14 cellular contexts compared by ENCODE assay signal in the genomic region with DNA sequence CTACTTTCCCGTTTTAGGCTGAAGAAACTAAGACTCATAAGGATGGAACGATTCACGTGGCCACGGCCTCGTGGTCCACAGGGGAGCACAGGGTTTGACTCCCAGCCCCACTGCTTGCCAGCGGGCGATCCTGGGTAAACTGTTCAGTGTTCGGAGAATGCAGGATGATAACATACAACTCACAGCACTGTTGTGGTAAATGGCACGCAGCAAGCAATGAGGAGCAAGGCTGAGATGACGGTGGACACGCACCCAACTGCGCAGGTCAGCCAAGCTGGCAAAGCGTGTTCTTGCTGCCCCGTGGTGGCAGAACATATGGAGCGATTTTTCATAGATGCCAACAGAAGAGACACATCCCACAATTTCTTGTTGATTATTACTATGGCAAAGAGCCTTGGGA.
DNase-seq lines count a peak whose midpoint lies in the region; ATAC-seq and TF ChIP-seq lines count a peak whose summit lies in the region.
"Had no signal": no experiment of that assay in that cellular context is flagged by ENCODE, and none has a peak within 500 bp of the region (broad histone marks: within the 10 kb centered on the region; RNA-seq: fewer than 3 reads in every experiment).

No MANE protein-coding gene starts in this region.

- no peak for DNase-seq in CD4-positive, alpha-beta T cell
- peak; percentile 53 for DNase-seq in cerebellum (ENCODE audit: low spot score)
- peak; percentile 48 for DNase-seq in osteoblast (ENCODE audit: insufficient read length, low spot score, missing footprints)
- DNase-seq in upper lobe of right lung, result peak; percentile 59
- DNase-seq in MG63, result no peak
- DNase-seq in vagina (ENCODE audit: extremely low spot score in 2 of 2), result no peak
- DNase-seq: ACHN; CD4-positive, alpha-beta memory T cell; DMS153; DMS79 treated with DMSO at 0.1 percent for 48 hours; GOT3; H9 had no signal

- no peak for ATAC-seq in CD4-positive, alpha-beta T cell (ENCODE audit: poor library complexity)
- no peak for ATAC-seq in upper lobe of right lung
- ATAC-seq in HG02623 (IDR thresholded peaks at IDR 0.05; ENCODE audit: unreplicated experiment), result no peak
- ATAC-seq: HepG2 had no signal

- H2AFZ ChIP-seq in osteoblast (ENCODE audit: low read length), result no peak overlapping the region

- POLR2A ChIA-PET in CD4-positive, alpha-beta T cell (lab: Charles Lee), result no interaction called here

- peaks cover 27% of the 10 kb centered on the region for H3K4me1 Mint-ChIP-seq in CD4-positive, alpha-beta T cell (ENCODE audit: low read depth)

- H3K27ac ChIP-seq in CD4-positive, alpha-beta T cell (ENCODE audit: low read depth, low read length), result no peak overlapping the region
- no peak overlapping the region for H3K27ac ChIP-seq in osteoblast (ENCODE audit: low read depth, low read length)
- H3K27ac ChIP-seq in upper lobe of right lung, result no peak overlapping the region
- H3K27ac ChIP-seq in vagina, result no peak overlapping the region

- H3K4me3 ChIP-seq in osteoblast (ENCODE audit: insufficient read depth, low read length) (no peak overlapping the region), upper lobe of right lung (no peak overlapping the region), MG63 (no peak overlapping the region), vagina (no peak overlapping the region)

- no peaks in the 10 kb centered on the region for H3K9me3 Mint-ChIP-seq in CD4-positive, alpha-beta T cell
- H3K9me3 Mint-ChIP-seq: H9 had no signal

- CTCF ChIA-PET in CD4-positive, alpha-beta T cell (lab: Charles Lee), result no interaction called here

- H3K36me3 ChIP-seq in osteoblast (ENCODE audit: insufficient read depth, low read length) (no peaks in the 10 kb centered on the region), upper lobe of right lung (no peaks in the 10 kb centered on the region), MG63 (no peaks in the 10 kb centered on the region), vagina (no peaks in the 10 kb centered on the region)

- H3K9me3 ChIP-seq in CD4-positive, alpha-beta T cell (ENCODE audit: control insufficient read depth, low read length), result no peaks in the 10 kb centered on the region
- H3K9me3 ChIP-seq in osteoblast (ENCODE audit: low read depth, low read length) (no peaks in the 10 kb centered on the region), upper lobe of right lung (no peaks in the 10 kb centered on the region), MG63 (no peaks in the 10 kb centered on the region), vagina (no peaks in the 10 kb centered on the region)

- H3K27me3 Mint-ChIP-seq in CD4-positive, alpha-beta T cell, result no peaks in the 10 kb centered on the region
- H3K27me3 Mint-ChIP-seq: CD4-positive, alpha-beta memory T cell had no signal

- H3K36me3 Mint-ChIP-seq in CD4-positive, alpha-beta T cell (ENCODE audit: low read depth), result peaks cover 5% of the 10 kb centered on the region
- H3K36me3 Mint-ChIP-seq: CD4-positive, alpha-beta memory T cell had no signal

- no peak overlapping the region for H3K4me2 ChIP-seq in osteoblast (ENCODE audit: insufficient read depth, low read length)

- intact Hi-C loops in CD4-positive, alpha-beta T cell (cut with DNase I, micrococcal nuclease), result loop anchor here in 1 of 2 experiments (5.0 kb wide), 1 partner anchor 268 kb away; no protein-coding TSS in a partner anchor
- intact Hi-C loops in upper lobe of right lung (cut with DNase I), result no loop called here
- intact Hi-C loops in vagina (cut with DNase I), result no loop called here

- H3K4me3 Mint-ChIP-seq in CD4-positive, alpha-beta T cell, result peak overlapping the region; percentile 45
- H3K4me3 Mint-ChIP-seq: H9 had no signal

- no peak for TF ChIP-seq POLR2A in vagina (IDR thresholded peaks at IDR 0.05)

- H3K79me2 ChIP-seq in osteoblast (ENCODE audit: insufficient read depth, low read length), result no peaks in the 10 kb centered on the region

- H3K27ac Mint-ChIP-seq in CD4-positive, alpha-beta T cell, result no peak overlapping the region

- TF ChIP-seq CTCF in CD4-positive, alpha-beta T cell (IDR thresholded peaks at IDR 0.05), result no peak
- TF ChIP-seq CTCF in osteoblast (IDR thresholded peaks at IDR 0.05; ENCODE audit: extremely low read depth, low read depth, low read length), result no peak
- no peak for TF ChIP-seq CTCF in upper lobe of right lung (IDR thresholded peaks at IDR 0.05)
- no peak for TF ChIP-seq CTCF in vagina (IDR thresholded peaks at IDR 0.05)

- no peaks in the 10 kb centered on the region for H4K20me1 ChIP-seq in osteoblast (ENCODE audit: insufficient read depth, low read length)

- no peaks in the 10 kb centered on the region for H3K27me3 ChIP-seq in CD4-positive, alpha-beta T cell (ENCODE audit: control insufficient read depth, insufficient read depth, low read length)
- H3K27me3 ChIP-seq in osteoblast (ENCODE audit: insufficient read depth, low read length) (no peaks in the 10 kb centered on the region), upper lobe of right lung (peaks cover 8% of the 10 kb centered on the region), MG63 (no peaks in the 10 kb centered on the region), vagina (no peaks in the 10 kb centered on the region)

- no peaks in the 10 kb centered on the region for H3K4me1 ChIP-seq in osteoblast (ENCODE audit: insufficient read depth, low read length)
- peaks cover 8% of the 10 kb centered on the region for H3K4me1 ChIP-seq in upper lobe of right lung
- peaks cover 18% of the 10 kb centered on the region for H3K4me1 ChIP-seq in vagina

Comparison
In these comparisons a context has a peak if more than half of its experiments do, and no peak if none do; other contexts are left out.
1. DNase-seq: peak in cerebellum (single experiment), osteoblast (single experiment) and upper lobe of right lung (single experiment); none in CD4-positive, alpha-beta T cell (0 of 10), MG63 (single experiment) and vagina (0 of 2).